Comparison of ENCODE assay signal across 23 cellular contexts in genomic region chr3:94869059-94869547, GRCh38.
"Had no signal": no experiment of that assay in that cellular context is flagged by ENCODE, and none has a peak within 500 bp of the region (broad histone marks: within the 10 kb centered on the region; RNA-seq: fewer than 3 reads in every experiment).

No MANE protein-coding gene starts in this region.

- H3K36me3 ChIP-seq: esophagus squamous epithelium, gastrocnemius medialis, heart right ventricle, left lung, lower lobe of right lung had no signal

- FAIRE-seq: endothelial cell of umbilical vein, islet of Langerhans, keratinocyte had no signal

- H3K4me1 ChIP-seq: esophagus squamous epithelium, gastrocnemius medialis, heart right ventricle, left lung, lower lobe of right lung had no signal

- DNase-seq: dermis blood vessel endothelial cell; dorsolateral prefrontal cortex; effector CD4-positive, alpha-beta T cell; effector memory CD4-positive, alpha-beta T cell; esophagus squamous epithelium; foreskin fibroblast; foreskin melanocyte; gastrocnemius medialis; glutamatergic neuron; head of caudate nucleus; heart right ventricle; hippocampal formation; left cardiac atrium; left lung; left ventricle myocardium superior; lower lobe of right lung; mesenchymal stem cell; mucosa of descending colon; naive B cell had no signal

- H3K4me3 ChIP-seq: coronary artery, dorsolateral prefrontal cortex, esophagus squamous epithelium, gastrocnemius medialis, heart right ventricle, left lung, lower lobe of right lung, mucosa of descending colon had no signal

- H3K27me3 ChIP-seq: dorsolateral prefrontal cortex, esophagus squamous epithelium, gastrocnemius medialis, heart right ventricle, left lung had no signal

- H3K27ac ChIP-seq: coronary artery, dorsolateral prefrontal cortex, esophagus squamous epithelium, gastrocnemius medialis, heart right ventricle, left lung, lower lobe of right lung had no signal

- ATAC-seq: gastrocnemius medialis, heart right ventricle, left cardiac atrium, left lung, left ventricle myocardium superior, lower lobe of right lung, mucosa of descending colon had no signal

- H3K9me3 ChIP-seq: gastrocnemius medialis had no signal
